In genomic region chr4:188275686-188276085, GRCh38 we compare ENCODE assay signal across 22 cellular contexts.
DNase-seq lines count a peak whose midpoint lies in the region; ATAC-seq, FAIRE-seq and TF ChIP-seq lines count a peak whose summit lies in the region.
"Had no signal": no experiment of that assay in that cellular context is flagged by ENCODE, and none has a peak within 500 bp of the region (broad histone marks: within the 10 kb centered on the region; RNA-seq: fewer than 3 reads in every experiment).

No MANE protein-coding gene starts in this region.

- intact Hi-C loops in MCF 10A (cut with micrococcal nuclease): no loop called here
- intact Hi-C loops in breast epithelium (cut with DNase I; ENCODE audit: low total_unique reads): no loop called here
- intact Hi-C loops in PC-3 (cut with micrococcal nuclease): no loop called here

- H3K27ac ChIP-seq in breast epithelium (no peak overlapping the region), PC-3 (ENCODE audit: low read length) (no peak overlapping the region)
- H3K27ac ChIP-seq: 22Rv1, GM23248 had no signal

- H3K4me3 ChIP-seq in breast epithelium (no peak overlapping the region), PC-3 (ENCODE audit: low read length) (no peak overlapping the region)
- H3K4me3 ChIP-seq: GM23248 had no signal

- H3K27ac Mint-ChIP-seq in MCF 10A (ENCODE audit: low read depth, unreplicated experiment) (no peak overlapping the region), endothelial cell (ENCODE audit: unreplicated experiment) (peak overlapping the region; percentile 71)
- H3K27ac Mint-ChIP-seq: CD4-positive, alpha-beta memory T cell had no signal

- no peaks in the 10 kb centered on the region for H3K9me3 Mint-ChIP-seq in MCF 10A (ENCODE audit: unreplicated experiment)
- H3K9me3 Mint-ChIP-seq in endothelial cell (ENCODE audit: unreplicated experiment): no peaks in the 10 kb centered on the region

- H3K9me3 ChIP-seq in breast epithelium (no peaks in the 10 kb centered on the region), PC-3 (ENCODE audit: low read length) (no peaks in the 10 kb centered on the region)

- BruUV-seq in MCF 10A (replicated peaks; lab: Mats Ljungman, UMichigan) (no TSS peak), PC-3 (replicated peaks; lab: Mats Ljungman, UMichigan) (no TSS peak)

- H3F3A ChIP-seq in PC-3 (ENCODE audit: low read length, unreplicated experiment): no peaks in the 10 kb centered on the region

- no peak for FAIRE-seq in urothelium cell line (lab: Jason Lieb, UNC)
- FAIRE-seq in GM19239 (lab: Jason Lieb, UNC): no peak
- FAIRE-seq: GM12891, GM18507, H1 had no signal

- no peaks in the 10 kb centered on the region for H3K27me3 ChIP-seq in breast epithelium
- no peaks in the 10 kb centered on the region for H3K27me3 ChIP-seq in PC-3 (ENCODE audit: low read length)

- TF ChIP-seq CTCF in MCF 10A (IDR thresholded peaks at IDR 0.05; ENCODE audit: unreplicated experiment) (no peak), breast epithelium (IDR thresholded peaks at IDR 0.05) (no peak), PC-3 (conservative IDR thresholded peaks at IDR 0.05; ENCODE audit: low read depth, low read length) (no peak), endothelial cell (IDR thresholded peaks at IDR 0.05; ENCODE audit: unreplicated experiment) (no peak)

- no peaks in the 10 kb centered on the region for H3K79me2 ChIP-seq in PC-3 (ENCODE audit: low read length)

- H3K36me3 Mint-ChIP-seq in MCF 10A (ENCODE audit: insufficient read depth, unreplicated experiment) (no peaks in the 10 kb centered on the region), endothelial cell (ENCODE audit: low read depth, unreplicated experiment) (no peaks in the 10 kb centered on the region)
- H3K36me3 Mint-ChIP-seq: CD4-positive, alpha-beta memory T cell had no signal

- H3K4me2 ChIP-seq in PC-3 (ENCODE audit: low read length): no peak overlapping the region

- H3K9ac ChIP-seq in PC-3 (ENCODE audit: low read length): no peak overlapping the region
- H3K9ac ChIP-seq: GM23248 had no signal

- peak; percentile 19 for DNase-seq in MCF 10A (ENCODE audit: unreplicated experiment)
- DNase-seq in breast epithelium (ENCODE audit: low spot score in 2 of 2): no peak
- peak; percentile 9 for DNase-seq in PC-3
- no peak for DNase-seq in endothelial cell (ENCODE audit: low spot score)
- DNase-seq in urothelium cell line (ENCODE audit: low spot score): peak; percentile 16
- DNase-seq in NCI-H2081 treated with DMSO at 0.1 percent for 48 hours (lab: John Stamatoyannopoulos, UW): no peak
- no peak for DNase-seq in GM19239 (ENCODE audit: insufficient read length, low spot score)
- DNase-seq: C1 segment of cervical spinal cord; Calu3; CD4-positive, alpha-beta memory T cell; COR-L47; DMS53; DMS79 treated with DMSO at 0.1 percent for 48 hours; GF-D8; GM23248; H7; HCEC 1CT had no signal

- H3K9me2 ChIP-seq in PC-3 (replicated peaks; ENCODE audit: low read length): no peaks in the 10 kb centered on the region

- H3K4me3 Mint-ChIP-seq in MCF 10A (ENCODE audit: unreplicated experiment) (no peak overlapping the region), endothelial cell (ENCODE audit: unreplicated experiment) (no peak overlapping the region)
- H3K4me3 Mint-ChIP-seq: CD4-positive, alpha-beta memory T cell had no signal

- H3K4me1 ChIP-seq in breast epithelium (no peaks in the 10 kb centered on the region), PC-3 (ENCODE audit: insufficient read depth, low read length) (no peaks in the 10 kb centered on the region)

- H3K27me3 Mint-ChIP-seq in MCF 10A (ENCODE audit: insufficient read depth, unreplicated experiment) (no peaks in the 10 kb centered on the region), endothelial cell (ENCODE audit: unreplicated experiment) (no peaks in the 10 kb centered on the region)

- no peak for ATAC-seq in PC-3
- no peak for ATAC-seq in HG03025 (IDR thresholded peaks at IDR 0.05; ENCODE audit: low FRiP score, unreplicated experiment)

- no peaks in the 10 kb centered on the region for H4K20me1 ChIP-seq in PC-3 (ENCODE audit: low read length)

- POLR2A ChIA-PET in MCF 10A (lab: Yijun Ruan, JAX) (no interaction called here), PC-3 (lab: Charles Lee; ENCODE audit: unreplicated experiment) (no interaction called here)

- CTCF ChIA-PET in MCF 10A (lab: Yijun Ruan, JAX) (no interaction called here), PC-3 (lab: Charles Lee) (no interaction called here)

- H3K4me1 Mint-ChIP-seq in MCF 10A (ENCODE audit: insufficient read depth, unreplicated experiment): no peaks in the 10 kb centered on the region
- H3K4me1 Mint-ChIP-seq in endothelial cell (ENCODE audit: unreplicated experiment): peaks cover 5% of the 10 kb centered on the region
- H3K4me1 Mint-ChIP-seq: CD4-positive, alpha-beta memory T cell had no signal

- TF ChIP-seq POLR2A in breast epithelium (IDR thresholded peaks at IDR 0.05): no peak

- H3K36me3 ChIP-seq in breast epithelium (no peaks in the 10 kb centered on the region), PC-3 (ENCODE audit: low read depth, low read length) (no peaks in the 10 kb centered on the region)

- no peak overlapping the region for H2AFZ ChIP-seq in PC-3 (ENCODE audit: low read length)
- H2AFZ ChIP-seq: GM23248 had no signal

Comparison
In these comparisons a context has a peak if more than half of its experiments do, and no peak if none do; other contexts are left out.
1. DNase-seq: peak in MCF 10A (single experiment), PC-3 (single experiment) and urothelium cell line (single experiment); none in breast epithelium (0 of 2), endothelial cell (single experiment), NCI-H2081 treated with DMSO at 0.1 percent for 48 hours (single experiment) and GM19239 (single experiment).